2 cellular contexts compared by ENCODE assay signal in genomic region chr2:227815066-227815465, GRCh38.
A peak's percentile ranks its signal among the peaks of the same experiment; 100 is the strongest.
TF ChIP-seq lines count a peak whose summit lies in the region.

No MANE protein-coding gene starts in this region.

TF ChIP-seq in HepG2, 621 proteins besides CTCF, POLR2A, EP300 and RAD21 (continues in another document):
- TF ChIP-seq ZNF841 (CRISPR knock-in tag; IDR thresholded peaks at IDR 0.05; ENCODE audit: borderline replicate concordance) (no peak), SRSF4 (IDR thresholded peaks at IDR 0.05; ENCODE audit: low read depth, low read length, poor library complexity, severe bottlenecking) (peak; percentile 30), ZNF512 (CRISPR knock-in tag; IDR thresholded peaks at IDR 0.05) (no peak), ZNF776 (CRISPR knock-in tag; IDR thresholded peaks at IDR 0.05) (no peak), DR1 (CRISPR knock-in tag; IDR thresholded peaks at IDR 0.05) (no peak), RBFOX2 (IDR thresholded peaks at IDR 0.05; ENCODE audit: low read depth, low read length) (peak; percentile 75), MATR3 (CRISPR knock-in tag; IDR thresholded peaks at IDR 0.05) (no peak), CCDC6 (CRISPR knock-in tag; IDR thresholded peaks at IDR 0.05) (no peak), ZNF274 (CRISPR knock-in tag; IDR thresholded peaks at IDR 0.05) (no peak), NR2C2 (CRISPR knock-in tag; IDR thresholded peaks at IDR 0.05; ENCODE audit: borderline replicate concordance) (no peak), TAF1 (CRISPR knock-in tag; IDR thresholded peaks at IDR 0.05) (no peak), ZNF577 (CRISPR knock-in tag; IDR thresholded peaks at IDR 0.05; ENCODE audit: borderline replicate concordance, low read depth) (0 out of 2 replicates have a peak, but pooled peaks have one; percentile 28), ZNF326 (CRISPR knock-in tag; IDR thresholded peaks at IDR 0.05; ENCODE audit: borderline replicate concordance) (no peak), POLR2AphosphoS2 (IDR thresholded peaks at IDR 0.05; ENCODE audit: low read depth, low read length) (0 out of 2 replicates have a peak, but pooled peaks have one; percentile 39), HNRNPL (IDR thresholded peaks at IDR 0.05; ENCODE audit: low read depth, low read length) (0 out of 2 replicates have a peak, but pooled peaks have one; percentile 32), HOXA5 (CRISPR knock-in tag; IDR thresholded peaks at IDR 0.05) (no peak), POLR2AphosphoS5 (IDR thresholded peaks at IDR 0.05; ENCODE audit: low read depth, low read length) (peak; percentile 69), ZBTB1 (CRISPR knock-in tag; IDR thresholded peaks at IDR 0.05; ENCODE audit: borderline replicate concordance) (no peak), MTA3 (CRISPR knock-in tag; IDR thresholded peaks at IDR 0.05) (no peak)
- TF ChIP-seq, protein P1, sequence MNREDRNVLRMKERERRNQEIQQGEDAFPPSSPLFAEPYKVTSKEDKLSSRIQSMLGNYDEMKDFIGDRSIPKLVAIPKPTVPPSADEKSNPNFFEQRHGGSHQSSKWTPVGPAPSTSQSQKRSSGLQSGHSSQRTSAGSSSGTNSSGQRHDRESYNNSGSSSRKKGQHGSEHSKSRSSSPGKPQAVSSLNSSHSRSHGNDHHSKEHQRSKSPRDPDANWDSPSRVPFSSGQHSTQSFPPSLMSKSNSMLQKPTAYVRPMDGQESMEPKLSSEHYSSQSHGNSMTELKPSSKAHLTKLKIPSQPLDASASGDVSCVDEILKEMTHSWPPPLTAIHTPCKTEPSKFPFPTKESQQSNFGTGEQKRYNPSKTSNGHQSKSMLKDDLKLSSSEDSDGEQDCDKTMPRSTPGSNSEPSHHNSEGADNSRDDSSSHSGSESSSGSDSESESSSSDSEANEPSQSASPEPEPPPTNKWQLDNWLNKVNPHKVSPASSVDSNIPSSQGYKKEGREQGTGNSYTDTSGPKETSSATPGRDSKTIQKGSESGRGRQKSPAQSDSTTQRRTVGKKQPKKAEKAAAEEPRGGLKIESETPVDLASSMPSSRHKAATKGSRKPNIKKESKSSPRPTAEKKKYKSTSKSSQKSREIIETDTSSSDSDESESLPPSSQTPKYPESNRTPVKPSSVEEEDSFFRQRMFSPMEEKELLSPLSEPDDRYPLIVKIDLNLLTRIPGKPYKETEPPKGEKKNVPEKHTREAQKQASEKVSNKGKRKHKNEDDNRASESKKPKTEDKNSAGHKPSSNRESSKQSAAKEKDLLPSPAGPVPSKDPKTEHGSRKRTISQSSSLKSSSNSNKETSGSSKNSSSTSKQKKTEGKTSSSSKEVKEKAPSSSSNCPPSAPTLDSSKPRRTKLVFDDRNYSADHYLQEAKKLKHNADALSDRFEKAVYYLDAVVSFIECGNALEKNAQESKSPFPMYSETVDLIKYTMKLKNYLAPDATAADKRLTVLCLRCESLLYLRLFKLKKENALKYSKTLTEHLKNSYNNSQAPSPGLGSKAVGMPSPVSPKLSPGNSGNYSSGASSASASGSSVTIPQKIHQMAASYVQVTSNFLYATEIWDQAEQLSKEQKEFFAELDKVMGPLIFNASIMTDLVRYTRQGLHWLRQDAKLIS (CRISPR knock-in tag; IDR thresholded peaks at IDR 0.05), result peak; percentile 75; the same call in 1 of the 2 replicates
- TF ChIP-seq, protein P2, sequence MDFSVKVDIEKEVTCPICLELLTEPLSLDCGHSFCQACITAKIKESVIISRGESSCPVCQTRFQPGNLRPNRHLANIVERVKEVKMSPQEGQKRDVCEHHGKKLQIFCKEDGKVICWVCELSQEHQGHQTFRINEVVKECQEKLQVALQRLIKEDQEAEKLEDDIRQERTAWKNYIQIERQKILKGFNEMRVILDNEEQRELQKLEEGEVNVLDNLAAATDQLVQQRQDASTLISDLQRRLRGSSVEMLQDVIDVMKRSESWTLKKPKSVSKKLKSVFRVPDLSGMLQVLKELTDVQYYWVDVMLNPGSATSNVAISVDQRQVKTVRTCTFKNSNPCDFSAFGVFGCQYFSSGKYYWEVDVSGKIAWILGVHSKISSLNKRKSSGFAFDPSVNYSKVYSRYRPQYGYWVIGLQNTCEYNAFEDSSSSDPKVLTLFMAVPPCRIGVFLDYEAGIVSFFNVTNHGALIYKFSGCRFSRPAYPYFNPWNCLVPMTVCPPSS (IDR thresholded peaks at IDR 0.05), result no peak

TF ChIP-seq in endothelial cell of umbilical vein, 7 proteins besides CTCF, POLR2A, EP300 and RAD21:
- TF ChIP-seq FOS (IDR thresholded peaks at IDR 0.05; ENCODE audit: borderline replicate concordance, insufficient read depth, low read length), result no peak
- no peak for TF ChIP-seq MYC (IDR thresholded peaks at IDR 0.05; ENCODE audit: low read depth, low read length)
- no peak for TF ChIP-seq JUN (IDR thresholded peaks at IDR 0.05; ENCODE audit: borderline replicate concordance, insufficient read depth, insufficient read length, low read depth)
- TF ChIP-seq GATA2 (IDR thresholded peaks at IDR 0.05; ENCODE audit: insufficient read depth, insufficient read length, low read depth, low read length), result no peak
- no peak for TF ChIP-seq POLR2AphosphoS5 (IDR thresholded peaks at IDR 0.05; ENCODE audit: insufficient read depth, low read depth, low read length)
- TF ChIP-seq, protein P3, sequence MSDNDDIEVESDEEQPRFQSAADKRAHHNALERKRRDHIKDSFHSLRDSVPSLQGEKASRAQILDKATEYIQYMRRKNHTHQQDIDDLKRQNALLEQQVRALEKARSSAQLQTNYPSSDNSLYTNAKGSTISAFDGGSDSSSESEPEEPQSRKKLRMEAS (IDR thresholded peaks at IDR 0.05; ENCODE audit: insufficient read depth, insufficient read length), result no peak
- TF ChIP-seq EZH2 (IDR thresholded peaks at IDR 0.05; ENCODE audit: borderline replicate concordance, low read depth, low read length, severe bottlenecking), result no peak
